10 cellular contexts compared by ENCODE assay signal in genomic region chr16:74577882-74578366, GRCh38. TPM values are rescaled to one million over a fixed set of nuclear protein-coding genes. Genes with fewer than 3 reads are reported as not detected.
DNase-seq lines count a peak whose midpoint lies in the region; ATAC-seq lines count a peak whose summit lies in the region.
"Had no signal": no experiment of that assay in that cellular context is flagged by ENCODE, and none has a peak within 500 bp of the region (broad histone marks: within the 10 kb centered on the region; RNA-seq: fewer than 3 reads in every experiment).

No MANE protein-coding gene starts in this region.

- DNase-seq in EL, result peak; percentile 59
- DNase-seq in HS-5 (ENCODE audit: low read depth), result peak; percentile 65
- no peak for DNase-seq in effector CD4-positive, alpha-beta T cell
- DNase-seq in stimulated activated naive CD4-positive, alpha-beta T cell (lab: John Stamatoyannopoulos, UW), result no peak
- no peak for DNase-seq in cortex of kidney (lab: John Stamatoyannopoulos, UW)

- no peaks in the 10 kb centered on the region for H3K36me3 ChIP-seq in mesodermal cell (ENCODE audit: control insufficient read depth, insufficient read depth, low read length)

- H3K9me3 ChIP-seq in mesodermal cell (ENCODE audit: control insufficient read depth, low read length), result no peaks in the 10 kb centered on the region

- H3K9me3 Mint-ChIP-seq in activated T-helper 17 cell treated with anti-CD3 and anti-CD28 coated beads, Interleukin-2, amount 50 U/mL, for 72 hours, result no peaks in the 10 kb centered on the region
- H3K9me3 Mint-ChIP-seq: brain had no signal

- peak overlapping the region; percentile 48 for H3K4me3 Mint-ChIP-seq in activated T-helper 17 cell treated with anti-CD3 and anti-CD28 coated beads, Interleukin-2, amount 50 U/mL, for 72 hours
- H3K4me3 Mint-ChIP-seq: brain had no signal

- peaks cover 29% of the 10 kb centered on the region for H3K4me1 Mint-ChIP-seq in activated T-helper 17 cell treated with anti-CD3 and anti-CD28 coated beads, Interleukin-2, amount 50 U/mL, for 72 hours

- WGBS in mesodermal cell (ENCODE audit: insufficient coverage in 2 of 2), 2 experiments, result 100% methylated on average over 1 of the region's 2 CpGs; no CpG with 5 or more reads in 1 of the 2 experiments

- peak; percentile 85 for ATAC-seq in activated T-helper 17 cell treated with anti-CD3 and anti-CD28 coated beads, Interleukin-2, amount 50 U/mL, for 72 hours (replicated peaks)
- no peak for ATAC-seq in HG03175 (IDR thresholded peaks at IDR 0.05; ENCODE audit: unreplicated experiment)
- ATAC-seq: left lobe of liver had no signal

- H3K27me3 Mint-ChIP-seq in activated T-helper 17 cell treated with anti-CD3 and anti-CD28 coated beads, Interleukin-2, amount 50 U/mL, for 72 hours, result no peaks in the 10 kb centered on the region
- H3K27me3 Mint-ChIP-seq: brain had no signal

- peak overlapping the region; percentile 84 for H3K27ac Mint-ChIP-seq in activated T-helper 17 cell treated with anti-CD3 and anti-CD28 coated beads, Interleukin-2, amount 50 U/mL, for 72 hours

- peaks cover 12% of the 10 kb centered on the region for H3K4me1 ChIP-seq in mesodermal cell (ENCODE audit: control insufficient read depth, insufficient read depth, low read length, poor library complexity, severe bottlenecking)

- peaks cover 3% of the 10 kb centered on the region for H3K36me3 Mint-ChIP-seq in activated T-helper 17 cell treated with anti-CD3 and anti-CD28 coated beads, Interleukin-2, amount 50 U/mL, for 72 hours (ENCODE audit: low read depth)

- no peak overlapping the region for H3K4me3 ChIP-seq in mesodermal cell (ENCODE audit: extremely low read depth, insufficient read depth, low read length, poor library complexity, severe bottlenecking)

- H3K27ac ChIP-seq in mesodermal cell (ENCODE audit: low read depth, low read length, severe bottlenecking), result peak overlapping the region; percentile 2

RNA-seq across cellular contexts. Expression of gene GLG1, which starts 29.0 kb away (rescaled TPM):
- total RNA-seq in activated T-helper 17 cell treated with anti-CD3 and anti-CD28 coated beads, Interleukin-2, amount 50 U/mL, for 72 hours, result 10 to 100 TPM; 62.6 to 74.1 TPM
- polyA plus RNA-seq in mesodermal cell (2013, experiment 1 of 2), result 118 TPM
- polyA plus RNA-seq in mesodermal cell (2013, experiment 2 of 2), result 106 TPM

Comparison
In these comparisons a context has a peak if more than half of its experiments do, and no peak if none do; other contexts are left out.
1. DNase-seq: peak in EL (single experiment) and HS-5 (single experiment); none in effector CD4-positive, alpha-beta T cell (single experiment), stimulated activated naive CD4-positive, alpha-beta T cell (0 of 6) and cortex of kidney (single experiment).